In the genomic region with DNA sequence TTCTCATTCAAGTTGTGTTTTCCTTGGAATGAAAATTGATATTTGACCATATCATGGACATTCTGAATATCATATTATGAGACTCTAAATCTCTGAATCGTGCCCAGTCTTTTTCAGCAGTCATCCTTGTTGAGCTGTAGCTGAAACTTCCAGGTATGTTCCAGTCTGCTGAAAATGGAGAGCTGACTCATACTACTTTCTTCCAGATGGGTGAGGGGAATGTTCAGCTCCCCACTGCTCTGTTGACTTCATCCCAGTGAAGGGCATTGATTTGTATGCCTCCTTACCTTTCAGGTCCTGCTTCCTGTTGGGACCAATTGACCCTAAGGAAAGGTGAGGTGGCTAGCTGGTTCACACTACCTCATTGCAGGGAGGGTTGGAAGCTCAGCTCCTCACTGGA, we compare ENCODE assay signal across 20 cellular contexts. TPM values are rescaled to one million over a fixed set of nuclear protein-coding genes. Genes with fewer than 3 reads are reported as not detected.
A peak's percentile ranks its signal among the peaks of the same experiment; 100 is the strongest.
DNase-seq lines count a peak whose midpoint lies in the region; ATAC-seq and TF ChIP-seq lines count a peak whose summit lies in the region.
"Had no signal": no experiment of that assay in that cellular context is flagged by ENCODE, and none has a peak within 500 bp of the region (broad histone marks: within the 10 kb centered on the region; RNA-seq: fewer than 3 reads in every experiment).

No MANE protein-coding gene starts in this region.

- no peak overlapping the region for H3K18ac ChIP-seq in trophoblast cell (ENCODE audit: low read length)

- H3K27me3 ChIP-seq in foreskin keratinocyte (no peaks in the 10 kb centered on the region), trophoblast cell (ENCODE audit: insufficient read depth, low read length) (no peaks in the 10 kb centered on the region)

- H3K79me2 ChIP-seq in trophoblast cell (ENCODE audit: control insufficient read depth, insufficient read depth, low read length, poor library complexity), result no peaks in the 10 kb centered on the region

- peak overlapping the region; percentile 30 for H3K4me3 ChIP-seq in trophoblast cell (ENCODE audit: low read depth, low read length)
- H3K4me3 ChIP-seq: GM23338 had no signal

- no peak overlapping the region for H3K27ac Mint-ChIP-seq in stimulated activated memory B cell treated with anti-CD40 and anti-IgM and Interleukin-4, amounts not matched to agents 10 μg/mL and 1 μg/mL and 100 μg/mL, for 72 hours
- H3K27ac Mint-ChIP-seq: CD4-positive, alpha-beta memory T cell; GM23338; H9 had no signal

- H2BK5ac ChIP-seq in trophoblast cell (ENCODE audit: low read depth, low read length, poor library complexity), result no peak overlapping the region

- no peak overlapping the region for H3K4me2 ChIP-seq in trophoblast cell (ENCODE audit: low read length)
- H3K4me2 ChIP-seq: GM23338 had no signal

- no peak overlapping the region for H4K12ac ChIP-seq in trophoblast cell (ENCODE audit: low read depth, low read length)

- no peak overlapping the region for H3K27ac ChIP-seq in foreskin keratinocyte
- no peak overlapping the region for H3K27ac ChIP-seq in trophoblast cell (ENCODE audit: low read depth, low read length)

- no peak overlapping the region for H3K4me3 Mint-ChIP-seq in stimulated activated memory B cell treated with anti-CD40 and anti-IgM and Interleukin-4, amounts not matched to agents 10 μg/mL and 1 μg/mL and 100 μg/mL, for 72 hours
- H3K4me3 Mint-ChIP-seq: CD4-positive, alpha-beta memory T cell; GM23338; H9 had no signal

- no peak for TF ChIP-seq CTCF in foreskin keratinocyte (conservative IDR thresholded peaks at IDR 0.05)

- no peak overlapping the region for H4K91ac ChIP-seq in trophoblast cell (ENCODE audit: low read depth, low read length)

- H3K9me3 Mint-ChIP-seq in stimulated activated memory B cell treated with anti-CD40 and anti-IgM and Interleukin-4, amounts not matched to agents 10 μg/mL and 1 μg/mL and 100 μg/mL, for 72 hours, result peaks cover 18% of the 10 kb centered on the region
- H3K9me3 Mint-ChIP-seq: GM23338 had no signal

- H2AFZ ChIP-seq in trophoblast cell (ENCODE audit: insufficient read depth, low read length, poor library complexity), result no peak overlapping the region
- H2AFZ ChIP-seq: GM23338 had no signal

- ATAC-seq in foreskin keratinocyte, result peak; percentile 64
- no peak for ATAC-seq in stimulated activated memory B cell treated with anti-CD40 and anti-IgM and Interleukin-4, amounts not matched to agents 10 μg/mL and 1 μg/mL and 100 μg/mL, for 72 hours
- ATAC-seq: GM23338, HCT116 had no signal

- H3K4me1 Mint-ChIP-seq in stimulated activated memory B cell treated with anti-CD40 and anti-IgM and Interleukin-4, amounts not matched to agents 10 μg/mL and 1 μg/mL and 100 μg/mL, for 72 hours, result no peaks in the 10 kb centered on the region
- H3K4me1 Mint-ChIP-seq: CD4-positive, alpha-beta memory T cell; GM23338; H9 had no signal

- no peaks in the 10 kb centered on the region for H3K9me3 ChIP-seq in trophoblast cell (ENCODE audit: insufficient read depth, low read depth, low read length)

- H2BK120ac ChIP-seq in trophoblast cell (ENCODE audit: insufficient read depth, low read length, poor library complexity), result no peak overlapping the region

- H3K14ac ChIP-seq in trophoblast cell (ENCODE audit: low read length), result no peak overlapping the region

- H2BK12ac ChIP-seq in trophoblast cell (ENCODE audit: low read length), result no peak overlapping the region

- H3K27me3 Mint-ChIP-seq in stimulated activated memory B cell treated with anti-CD40 and anti-IgM and Interleukin-4, amounts not matched to agents 10 μg/mL and 1 μg/mL and 100 μg/mL, for 72 hours, result peaks cover 11% of the 10 kb centered on the region

- H2AK5ac ChIP-seq in trophoblast cell (ENCODE audit: low read length), result no peak overlapping the region

- no peak overlapping the region for H4K8ac ChIP-seq in trophoblast cell (ENCODE audit: low read depth, low read length)

- H3K4me1 ChIP-seq in foreskin keratinocyte (no peaks in the 10 kb centered on the region), trophoblast cell (ENCODE audit: control insufficient read depth in 1 of 2, insufficient read depth in 2 of 2, low read length in 2 of 2) (no peaks in the 10 kb centered on the region)

- no peak overlapping the region for H3K4ac ChIP-seq in trophoblast cell (ENCODE audit: low read depth, low read length)

- H3K36me3 Mint-ChIP-seq in stimulated activated memory B cell treated with anti-CD40 and anti-IgM and Interleukin-4, amounts not matched to agents 10 μg/mL and 1 μg/mL and 100 μg/mL, for 72 hours, result no peaks in the 10 kb centered on the region
- H3K36me3 Mint-ChIP-seq: CD4-positive, alpha-beta memory T cell had no signal

- no CpG with 5 or more reads among the region's 1 CpG for WGBS in trophoblast cell (ENCODE audit: extremely low coverage, insufficient coverage, insufficient read length)

- no peaks in the 10 kb centered on the region for H3K79me1 ChIP-seq in trophoblast cell (ENCODE audit: low read length)

- H3K23ac ChIP-seq in trophoblast cell (ENCODE audit: low read length), result no peak overlapping the region

- peaks cover 0 to 3% of the 10 kb centered on the region in 2 experiments for H3K36me3 ChIP-seq in trophoblast cell (ENCODE audit: control insufficient read depth in 1 of 2, insufficient read depth in 2 of 2, low read length in 2 of 2)

- H3K9ac ChIP-seq in trophoblast cell (ENCODE audit: low read length), result no peak overlapping the region

- DNase-seq in M059J (ENCODE audit: low read depth), result peak; percentile 20
- DNase-seq in foreskin keratinocyte, result peak in 1 of 2 donors; percentile 58
- no peak for DNase-seq in trophoblast cell
- no peak for DNase-seq in SK-N-DZ (ENCODE audit: low spot score)
- DNase-seq in cerebellar cortex (ENCODE audit: low spot score), result no peak
- DNase-seq: C1 segment of cervical spinal cord; Calu3; CD4-positive, alpha-beta memory T cell; COR-L47; DMS79; GF-D8; H9 had no signal

RNA-seq across cellular contexts. Expression of a gene that starts 3.5 kb away (rescaled TPM):
- not detected in 2 replicates for total RNA-seq in M059J (2014; rRNA removed; shearing (Covaris generic))
- total RNA-seq in foreskin keratinocyte, result 0.07 and 0.34 TPM in 2 replicates
- not detected in 2 replicates for polyA plus RNA-seq in foreskin keratinocyte
- not detected in 2 replicates for polyA plus RNA-seq in trophoblast cell (2013)
- polyA plus RNA-seq in SK-N-DZ (2014; cell fraction: cytosol; rRNA removed), result not detected in 2 replicates
- polyA plus RNA-seq in SK-N-DZ (2014; cell fraction: nucleus; rRNA removed), result not detected in 2 replicates
- total RNA-seq: A172; A673; Calu3; CD4-positive, alpha-beta memory T cell; Daoy; H4; H9 had no signal
- polyA plus RNA-seq: CD4-positive, alpha-beta memory T cell; GM23338 had no signal

RNA-seq across cellular contexts. Expression of a gene that starts 37.4 kb away (rescaled TPM):
- not detected in 2 replicates for total RNA-seq in M059J (2014; rRNA removed; shearing (Covaris generic))
- 0.14 and 0.18 TPM in 2 replicates for total RNA-seq in foreskin keratinocyte
- not detected in 2 replicates for polyA plus RNA-seq in foreskin keratinocyte
- 0.05 TPM in 1 of 2 replicates, not detected in the other for polyA plus RNA-seq in trophoblast cell (2013)
- not detected in 2 replicates for polyA plus RNA-seq in SK-N-DZ (2014; cell fraction: cytosol; rRNA removed)
- polyA plus RNA-seq in SK-N-DZ (2014; cell fraction: nucleus; rRNA removed), result not detected in 2 replicates
- total RNA-seq: A172; A673; Calu3; CD4-positive, alpha-beta memory T cell; Daoy; H4; H9 had no signal
- polyA plus RNA-seq: BJ; CD4-positive, alpha-beta memory T cell; GM23338 had no signal
